In the genomic region with DNA sequence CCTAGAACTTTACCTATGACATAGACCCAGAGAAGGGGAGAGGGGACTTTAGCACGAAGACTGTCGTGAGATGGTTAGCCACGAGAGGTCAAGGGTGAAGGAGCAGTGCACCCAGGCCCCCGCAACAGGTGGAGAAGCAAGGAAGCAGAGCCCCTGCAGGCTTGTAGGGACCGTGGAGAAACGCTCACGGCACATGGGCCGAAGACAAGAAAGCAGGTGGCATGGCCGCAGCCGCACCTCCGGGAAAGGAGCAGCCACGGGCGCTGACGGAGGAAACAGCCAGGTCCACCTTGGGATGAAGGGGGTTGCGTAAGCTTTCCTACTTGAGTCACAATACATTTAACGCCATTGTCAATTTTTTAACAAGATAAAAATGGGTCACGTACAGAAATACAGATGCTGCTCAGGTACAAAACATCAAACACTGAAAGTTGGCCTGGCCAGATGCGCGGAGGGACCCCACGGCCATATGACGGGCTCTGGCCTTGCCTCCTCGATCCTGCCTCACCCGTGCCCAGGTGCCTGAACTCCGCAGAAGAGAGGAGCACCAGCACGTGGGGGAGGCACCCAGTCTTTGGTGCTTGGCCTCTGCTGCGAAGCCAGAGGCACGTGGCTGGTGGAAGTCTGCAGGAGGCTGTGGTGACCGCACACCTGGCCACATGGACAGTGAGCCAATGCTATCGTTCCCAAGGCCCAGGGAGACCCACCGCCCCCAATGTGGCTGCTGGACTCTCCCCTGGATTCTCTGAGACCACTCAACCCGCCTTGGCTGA, we compare ENCODE assay signal across 21 cellular contexts. TPM values are rescaled to one million over a fixed set of nuclear protein-coding genes. Genes with fewer than 3 reads are reported as not detected.
DNase-seq lines count a peak whose midpoint lies in the region; ATAC-seq, FAIRE-seq and TF ChIP-seq lines count a peak whose summit lies in the region.
"Had no signal": no experiment of that assay in that cellular context is flagged by ENCODE, and none has a peak within 500 bp of the region (broad histone marks: within the 10 kb centered on the region; RNA-seq: fewer than 3 reads in every experiment).

No MANE protein-coding gene starts in this region.

- TF ChIP-seq RAD21 in HepG2 (CRISPR knock-in tag; IDR thresholded peaks at IDR 0.05) = no peak

- H3K9me3 ChIP-seq in HepG2 (ENCODE audit: low read length) (no peaks in the 10 kb centered on the region), right lobe of liver (no peaks in the 10 kb centered on the region), kidney (ENCODE audit: control insufficient read depth in 1 of 2, low read length in 2 of 2) (no peaks in the 10 kb centered on the region), body of pancreas (no peaks in the 10 kb centered on the region)
- H3K9me3 ChIP-seq in CD4-positive, alpha-beta T cell (ENCODE audit: control insufficient read depth, low read length) = no peaks in the 10 kb centered on the region

- no peak overlapping the region for H3K4me3 ChIP-seq in HepG2 (replicated peaks in 1 of 3; ENCODE audit: insufficient read depth in 1 of 3, low read depth in 2 of 3, low read length in 3 of 3)
- no peak overlapping the region for H3K4me3 ChIP-seq in right lobe of liver
- H3K4me3 ChIP-seq in kidney (ENCODE audit: low read length in 2 of 2) = no peak overlapping the region
- no peak overlapping the region for H3K4me3 ChIP-seq in body of pancreas
- H3K4me3 ChIP-seq: GM23338 had no signal

- H3K27ac Mint-ChIP-seq in CD4-positive, alpha-beta T cell = no peak overlapping the region
- H3K27ac Mint-ChIP-seq: B cell; CD8-positive, alpha-beta T cell; GM23338 had no signal

- no peak overlapping the region for H3K4me2 ChIP-seq in HepG2 (ENCODE audit: low read depth, low read length)
- H3K4me2 ChIP-seq: GM23338 had no signal

- no peak overlapping the region for H3K4me3 Mint-ChIP-seq in CD4-positive, alpha-beta T cell
- H3K4me3 Mint-ChIP-seq: B cell; CD8-positive, alpha-beta T cell; GM23338; H9 had no signal

- POLR2A ChIA-PET in HepG2 (lab: Yijun Ruan, JAX) (no interaction called here), RWPE1 (lab: Yijun Ruan, JAX; ENCODE audit: low non-redundant PET) (no interaction called here)
- POLR2A ChIA-PET in CD4-positive, alpha-beta T cell (lab: Charles Lee) = interaction anchor here (1.0 kb wide), 1 partner anchor 238 kb away, joined by 3 read pairs; a partner anchor contains a TSS

- H3K4me1 Mint-ChIP-seq in CD4-positive, alpha-beta T cell (ENCODE audit: low read depth) = peaks cover 6% of the 10 kb centered on the region
- H3K4me1 Mint-ChIP-seq: B cell, GM23338, H9 had no signal

- FAIRE-seq in HepG2 (lab: Jason Lieb, UNC) = no peak
- FAIRE-seq in kidney (lab: Jason Lieb, UNC) = no peak
- FAIRE-seq: A204.1, D721Med, G401.6, GM12891, HTR-8/SVneo had no signal

- H3K9ac ChIP-seq in HepG2 (ENCODE audit: insufficient read depth, low read depth, low read length) = no peak overlapping the region
- no peak overlapping the region for H3K9ac ChIP-seq in kidney (ENCODE audit: low read length in 2 of 2)

- H3K4me1 ChIP-seq in HepG2 (ENCODE audit: insufficient read depth, low read length) (no peaks in the 10 kb centered on the region), right lobe of liver (no peaks in the 10 kb centered on the region), kidney (ENCODE audit: control insufficient read depth in 1 of 2, insufficient read depth in 1 of 2, low read depth in 1 of 2, low read length in 2 of 2) (no peaks in the 10 kb centered on the region), body of pancreas (no peaks in the 10 kb centered on the region)

- WGBS in HepG2 (ENCODE audit: low lambda C conversion rate) = 98% methylated on average over 28 of the region's 31 CpGs
- 94% methylated on average over 19 of the region's 31 CpGs for WGBS in right lobe of liver (ENCODE audit: insufficient coverage, low coverage, low lambda C conversion rate, missing lambda C conversion rate)
- 85 to 92% methylated on average over 22 to 31 of the region's 31 CpGs for WGBS in body of pancreas, 2 donors

- no peak for TF ChIP-seq POLR2A in HepG2 (IDR thresholded peaks at IDR 0.05; ENCODE audit: insufficient read depth in 1 of 2, low read depth in 2 of 2, low read length in 2 of 2)
- TF ChIP-seq POLR2A in right lobe of liver (IDR thresholded peaks at IDR 0.05) = no peak
- TF ChIP-seq POLR2A in body of pancreas (IDR thresholded peaks at IDR 0.05) = no peak

- H2AFZ ChIP-seq in HepG2 (ENCODE audit: low read length) = no peak overlapping the region
- H2AFZ ChIP-seq: GM23338 had no signal

- DNase-seq in HepG2 (ENCODE audit: low spot score) (no peak), right lobe of liver (no peak), RWPE1 (ENCODE audit: low spot score) (no peak), kidney (peak; percentile 66), hippocampal formation (lab: John Stamatoyannopoulos, UW) (no peak), body of pancreas (no peak)
- no peak for DNase-seq in CD4-positive, alpha-beta T cell
- DNase-seq: C1 segment of cervical spinal cord; CD8-positive, alpha-beta T cell; COR-L47; DMS153; DMS79 treated with DMSO at 0.1 percent for 48 hours; EL; H9 had no signal

- no TSS peak for BruUV-seq in HepG2 (replicated peaks; lab: Mats Ljungman, UMichigan)

- in situ Hi-C loops in HepG2 (cut with HindIII; ENCODE audit: extremely low pct_ligation_motif_present, low pct_unique_long_range_greater_than_20kb) = no loop called here

- H3K27me3 Mint-ChIP-seq in CD4-positive, alpha-beta T cell = no peaks in the 10 kb centered on the region
- H3K27me3 Mint-ChIP-seq: B cell had no signal

- H4K20me1 ChIP-seq in HepG2 (ENCODE audit: insufficient read depth, low read length) = no peaks in the 10 kb centered on the region

- no peak for ATAC-seq in HepG2
- no peak for ATAC-seq in right lobe of liver
- no peak for ATAC-seq in CD4-positive, alpha-beta T cell (ENCODE audit: poor library complexity)
- ATAC-seq in body of pancreas = no peak
- ATAC-seq: CD8-positive, alpha-beta T cell; GM23338 had no signal

- no peaks in the 10 kb centered on the region for H3K9me3 Mint-ChIP-seq in CD4-positive, alpha-beta T cell
- H3K9me3 Mint-ChIP-seq: CD8-positive, alpha-beta T cell; GM23338; H9 had no signal

- H3K79me2 ChIP-seq in HepG2 (ENCODE audit: insufficient read depth, low read length) = no peaks in the 10 kb centered on the region

- TF ChIP-seq EP300 in HepG2 (IDR thresholded peaks at IDR 0.05; ENCODE audit: low read depth in 2 of 2, low read length in 2 of 2) (no peak), HepG2 (CRISPR knock-in tag; IDR thresholded peaks at IDR 0.05; ENCODE audit: borderline replicate concordance) (no peak)

- H3K27me3 ChIP-seq in HepG2 (ENCODE audit: control insufficient read depth in 1 of 2, insufficient read depth in 2 of 2, low read length in 2 of 2) = no peaks in the 10 kb centered on the region
- no peaks in the 10 kb centered on the region for H3K27me3 ChIP-seq in right lobe of liver
- H3K27me3 ChIP-seq in CD4-positive, alpha-beta T cell (ENCODE audit: control insufficient read depth, insufficient read depth, low read length) = no peaks in the 10 kb centered on the region
- no peaks in the 10 kb centered on the region for H3K27me3 ChIP-seq in body of pancreas

- H3K27ac ChIP-seq in HepG2 (ENCODE audit: extremely low read length, insufficient read depth, low read length) (no peak overlapping the region), right lobe of liver (no peak overlapping the region), RWPE1 (peak overlapping the region; percentile 11; the same call in 1 of the 2 replicates), kidney (ENCODE audit: low read depth in 2 of 2, low read length in 2 of 2) (no peak overlapping the region), body of pancreas (no peak overlapping the region)
- H3K27ac ChIP-seq in CD4-positive, alpha-beta T cell (ENCODE audit: low read depth, low read length) = no peak overlapping the region

- TF ChIP-seq CTCF in HepG2 (CRISPR knock-in tag; IDR thresholded peaks at IDR 0.05) (no peak), right lobe of liver (IDR thresholded peaks at IDR 0.05) (no peak), RWPE1 (conservative IDR thresholded peaks at IDR 0.05; ENCODE audit: low read depth) (no peak), kidney (IDR thresholded peaks at IDR 0.05; ENCODE audit: borderline replicate concordance, extremely low read depth, insufficient read depth) (no peak), body of pancreas (IDR thresholded peaks at IDR 0.05) (no peak)
- TF ChIP-seq CTCF in CD4-positive, alpha-beta T cell (IDR thresholded peaks at IDR 0.05) = no peak

- intact Hi-C loops in HepG2 (cut with micrococcal nuclease; ENCODE audit: unreplicated experiment) = no loop called here
- intact Hi-C loops in right lobe of liver (cut with DNase I) = no loop called here
- intact Hi-C loops in kidney (cut with DNase I) = no loop called here
- intact Hi-C loops in CD4-positive, alpha-beta T cell (cut with DNase I, micrococcal nuclease) = no loop called here
- intact Hi-C loops in body of pancreas (cut with DNase I) = loop anchor here (10.0 kb wide), 1 partner anchor 421 kb away; no protein-coding TSS in a partner anchor

- H3K36me3 ChIP-seq in HepG2 (replicated peaks in 1 of 2; ENCODE audit: control insufficient read depth in 1 of 2, insufficient read depth in 2 of 2, low read length in 2 of 2) = peaks cover 42 to 65% of the 10 kb centered on the region in 2 experiments; a peak in 4 of 5 replicates
- peaks cover 0 to 63% (median 23%) of the 10 kb centered on the region in 4 donors for H3K36me3 ChIP-seq in right lobe of liver
- peaks cover 20 to 37% of the 10 kb centered on the region in 2 donors for H3K36me3 ChIP-seq in kidney (ENCODE audit: control insufficient read depth in 1 of 2, insufficient read depth in 2 of 2, low read length in 2 of 2)
- peaks cover 15 to 37% of the 10 kb centered on the region in 2 donors for H3K36me3 ChIP-seq in body of pancreas (replicated peaks in 1 of 2; ENCODE audit: insufficient read depth in 1 of 2, low read depth in 2 of 2)

- CTCF ChIA-PET in HepG2 (lab: Yijun Ruan, JAX; ENCODE audit: low intra/inter-chr PET ratio, low total read pairs) (no interaction called here), RWPE1 (lab: Yijun Ruan, JAX) (interaction anchor here (0.6 kb wide), 1 partner anchor 20 kb away, joined by 9 read pairs; no protein-coding TSS in a partner anchor)
- CTCF ChIA-PET in CD4-positive, alpha-beta T cell (lab: Charles Lee) = no interaction called here

- H3K36me3 Mint-ChIP-seq in CD4-positive, alpha-beta T cell (ENCODE audit: low read depth) = peaks cover 79% of the 10 kb centered on the region

RNA-seq across cellular contexts. Expression of a gene that starts 21.2 kb away (rescaled TPM):
- total RNA-seq in HepG2 (2016; rRNA removed; fragmentation: Illumina TruSeq; extraction: Trizol) = 23.0 and 55.8 TPM in 2 replicates
- total RNA-seq in HepG2 (2016; cell fraction: cytosol; rRNA removed; fragmentation: Illumina TruSeq; extraction: Trizol; ENCODE audit: low read depth) = 18.5 and 23.3 TPM in 2 replicates
- 19.1 and 55.8 TPM in 2 replicates for total RNA-seq in HepG2 (2016; cell fraction: insoluble cytoplasmic fraction; rRNA removed; fragmentation: Illumina TruSeq; extraction: Trizol)
- 18.8 and 20.0 TPM in 2 replicates for total RNA-seq in HepG2 (2016; cell fraction: membrane; rRNA removed; fragmentation: Illumina TruSeq; extraction: Trizol)
- total RNA-seq in HepG2 (2016; cell fraction: nucleus; rRNA removed; fragmentation: Illumina TruSeq; extraction: Trizol) = 52.6 and 64.0 TPM in 2 replicates
- 23.4 and 33.6 TPM in 2 replicates for polyA plus RNA-seq in HepG2 (2011; rRNA removed)
- polyA plus RNA-seq in HepG2 (2011; cell fraction: cytosol; rRNA removed) = 20.1 and 34.6 TPM in 2 replicates
- polyA plus RNA-seq in HepG2 (2011; cell fraction: nucleus; rRNA removed) = 63.4 and 88.4 TPM in 2 replicates
- 22.8 and 28.0 TPM in 2 replicates for polyA plus RNA-seq in HepG2 (2012)
- polyA plus RNA-seq in HepG2 (2016; cell fraction: cytosol; fragmentation: Illumina TruSeq; extraction: Trizol; ENCODE audit: low read depth) = 5.7 and 7.1 TPM in 2 replicates
- polyA plus RNA-seq in HepG2 (2016; cell fraction: insoluble cytoplasmic fraction; fragmentation: Illumina TruSeq; extraction: Trizol; ENCODE audit: low read depth) = 19.7 and 23.4 TPM in 2 replicates
- polyA plus RNA-seq in HepG2 (2016; cell fraction: membrane; fragmentation: Illumina TruSeq; extraction: Trizol; ENCODE audit: low read depth) = 10.4 and 11.4 TPM in 2 replicates
- 123 and 129 TPM in 2 replicates for polyA plus RNA-seq in HepG2 (2016; cell fraction: nucleus; fragmentation: Illumina TruSeq; extraction: Trizol; ENCODE audit: insufficient read depth, low read depth)
- polyA minus RNA-seq in HepG2 (2011; rRNA and poly(A)+ RNA removed; ENCODE audit: low replicate concordance) = 53.9 and 165 TPM in 2 replicates
- 62.7 and 77.3 TPM in 2 replicates for polyA minus RNA-seq in HepG2 (2011; cell fraction: cytosol; rRNA and poly(A)+ RNA removed)
- 25.7 and 27.8 TPM in 2 replicates for polyA minus RNA-seq in HepG2 (2011; cell fraction: nucleus; rRNA and poly(A)+ RNA removed)
- 100 to 1,000 TPM in 1 of 6 experiments, 10 to 100 TPM in 5; 60.9 to 104 (median 86.1) TPM for total RNA-seq in right lobe of liver
- total RNA-seq in kidney = 89.7 TPM
- polyA plus RNA-seq in kidney (ENCODE audit: insufficient read depth, low read depth, low replicate concordance) = 72.7 TPM
- 10 to 100 TPM; 22.8 to 26.4 TPM for total RNA-seq in CD4-positive, alpha-beta T cell
- total RNA-seq in body of pancreas = 100 to 1,000 TPM; 102 to 203 TPM

RNA-seq across cellular contexts. Expression of a gene that starts 34.8 kb away (rescaled TPM):
- 213 and 233 TPM in 2 replicates for total RNA-seq in HepG2 (2016; rRNA removed; fragmentation: Illumina TruSeq; extraction: Trizol)
- total RNA-seq in HepG2 (2016; cell fraction: cytosol; rRNA removed; fragmentation: Illumina TruSeq; extraction: Trizol; ENCODE audit: low read depth) = 565 and 636 TPM in 2 replicates
- total RNA-seq in HepG2 (2016; cell fraction: insoluble cytoplasmic fraction; rRNA removed; fragmentation: Illumina TruSeq; extraction: Trizol) = 209 and 214 TPM in 2 replicates
- 441 and 487 TPM in 2 replicates for total RNA-seq in HepG2 (2016; cell fraction: membrane; rRNA removed; fragmentation: Illumina TruSeq; extraction: Trizol)
- 99.9 and 114 TPM in 2 replicates for total RNA-seq in HepG2 (2016; cell fraction: nucleus; rRNA removed; fragmentation: Illumina TruSeq; extraction: Trizol)
- polyA plus RNA-seq in HepG2 (2011; rRNA removed) = 62.4 and 75.6 TPM in 2 replicates
- polyA plus RNA-seq in HepG2 (2011; cell fraction: cytosol; rRNA removed) = 52.0 and 67.0 TPM in 2 replicates
- 67.0 and 99.7 TPM in 2 replicates for polyA plus RNA-seq in HepG2 (2011; cell fraction: nucleus; rRNA removed)
- 74.7 and 106 TPM in 2 replicates for polyA plus RNA-seq in HepG2 (2012)
- 562 and 639 TPM in 2 replicates for polyA plus RNA-seq in HepG2 (2016; cell fraction: cytosol; fragmentation: Illumina TruSeq; extraction: Trizol; ENCODE audit: low read depth)
- 170 and 188 TPM in 2 replicates for polyA plus RNA-seq in HepG2 (2016; cell fraction: insoluble cytoplasmic fraction; fragmentation: Illumina TruSeq; extraction: Trizol; ENCODE audit: low read depth)
- polyA plus RNA-seq in HepG2 (2016; cell fraction: membrane; fragmentation: Illumina TruSeq; extraction: Trizol; ENCODE audit: low read depth) = 357 and 397 TPM in 2 replicates
- polyA plus RNA-seq in HepG2 (2016; cell fraction: nucleus; fragmentation: Illumina TruSeq; extraction: Trizol; ENCODE audit: insufficient read depth, low read depth) = 180 and 208 TPM in 2 replicates
- 13.6 and 21.7 TPM in 2 replicates for polyA minus RNA-seq in HepG2 (2011; rRNA and poly(A)+ RNA removed; ENCODE audit: low replicate concordance)
- polyA minus RNA-seq in HepG2 (2011; cell fraction: cytosol; rRNA and poly(A)+ RNA removed) = 4.9 and 8.2 TPM in 2 replicates
- 26.2 and 31.2 TPM in 2 replicates for polyA minus RNA-seq in HepG2 (2011; cell fraction: nucleus; rRNA and poly(A)+ RNA removed)
- 10 to 100 TPM; 15.7 to 35.9 (median 23.3) TPM for total RNA-seq in right lobe of liver
- 38.6 TPM for total RNA-seq in kidney
- polyA plus RNA-seq in kidney (ENCODE audit: insufficient read depth, low read depth, low replicate concordance) = 134 TPM
- total RNA-seq in CD4-positive, alpha-beta T cell = 10 to 100 TPM; 34.6 to 38.6 TPM
- total RNA-seq in body of pancreas = 10 to 100 TPM; 20.8 to 26.5 TPM

RNA-seq across cellular contexts. Expression of a gene that starts 35.0 kb away (rescaled TPM):
- total RNA-seq in HepG2 (2016; rRNA removed; fragmentation: Illumina TruSeq; extraction: Trizol) (8.5 and 18.8 TPM in 2 replicates), right lobe of liver (10 to 100 TPM; 11.9 to 27.6 (median 18.1) TPM), kidney (42.8 TPM), body of pancreas (100 to 1,000 TPM in 1 of 2 donors, 10 to 100 TPM in 1; 31.9 to 102 TPM)
- total RNA-seq in HepG2 (2016; cell fraction: cytosol; rRNA removed; fragmentation: Illumina TruSeq; extraction: Trizol; ENCODE audit: low read depth) = 5.0 and 7.5 TPM in 2 replicates
- 7.1 and 20.3 TPM in 2 replicates for total RNA-seq in HepG2 (2016; cell fraction: insoluble cytoplasmic fraction; rRNA removed; fragmentation: Illumina TruSeq; extraction: Trizol)
- 7.0 and 8.1 TPM in 2 replicates for total RNA-seq in HepG2 (2016; cell fraction: membrane; rRNA removed; fragmentation: Illumina TruSeq; extraction: Trizol)
- total RNA-seq in HepG2 (2016; cell fraction: nucleus; rRNA removed; fragmentation: Illumina TruSeq; extraction: Trizol) = 24.5 and 27.8 TPM in 2 replicates
- polyA plus RNA-seq in HepG2 (2011; rRNA removed) (16.1 and 19.7 TPM in 2 replicates), kidney (ENCODE audit: insufficient read depth, low read depth, low replicate concordance) (13.9 TPM)
- 4.0 and 8.2 TPM in 2 replicates for polyA plus RNA-seq in HepG2 (2011; cell fraction: cytosol; rRNA removed)
- 328 and 418 TPM in 2 replicates for polyA plus RNA-seq in HepG2 (2011; cell fraction: nucleus; rRNA removed)
- 9.5 and 16.4 TPM in 2 replicates for polyA plus RNA-seq in HepG2 (2012)
- polyA plus RNA-seq in HepG2 (2016; cell fraction: cytosol; fragmentation: Illumina TruSeq; extraction: Trizol; ENCODE audit: low read depth) = 2.4 and 2.5 TPM in 2 replicates
- polyA plus RNA-seq in HepG2 (2016; cell fraction: insoluble cytoplasmic fraction; fragmentation: Illumina TruSeq; extraction: Trizol; ENCODE audit: low read depth) = 6.3 and 9.9 TPM in 2 replicates
- 4.3 and 6.0 TPM in 2 replicates for polyA plus RNA-seq in HepG2 (2016; cell fraction: membrane; fragmentation: Illumina TruSeq; extraction: Trizol; ENCODE audit: low read depth)
- polyA plus RNA-seq in HepG2 (2016; cell fraction: nucleus; fragmentation: Illumina TruSeq; extraction: Trizol; ENCODE audit: insufficient read depth, low read depth) = 90.2 and 98.6 TPM in 2 replicates
- polyA minus RNA-seq in HepG2 (2011; rRNA and poly(A)+ RNA removed; ENCODE audit: low replicate concordance) = 14.1 and 21.0 TPM in 2 replicates
- 3.4 and 3.7 TPM in 2 replicates for polyA minus RNA-seq in HepG2 (2011; cell fraction: cytosol; rRNA and poly(A)+ RNA removed)
- polyA minus RNA-seq in HepG2 (2011; cell fraction: nucleus; rRNA and poly(A)+ RNA removed) = 39.0 and 47.9 TPM in 2 replicates
- 10 to 100 TPM; 68.2 to 74.4 TPM for total RNA-seq in CD4-positive, alpha-beta T cell

RNA-seq across cellular contexts. Expression of a gene that starts 51.1 kb away (rescaled TPM):
- total RNA-seq in HepG2 (2016; rRNA removed; fragmentation: Illumina TruSeq; extraction: Trizol) (11.1 and 16.8 TPM in 2 replicates), right lobe of liver (1 to 10 TPM; 1.5 to 4.3 (median 2.1) TPM), kidney (7.5 TPM), body of pancreas (10 to 100 TPM in 1 of 2 donors, 1 to 10 TPM in 1; 9.9 to 22.7 TPM)
- total RNA-seq in HepG2 (2016; cell fraction: cytosol; rRNA removed; fragmentation: Illumina TruSeq; extraction: Trizol; ENCODE audit: low read depth) = 2.2 and 3.5 TPM in 2 replicates
- total RNA-seq in HepG2 (2016; cell fraction: insoluble cytoplasmic fraction; rRNA removed; fragmentation: Illumina TruSeq; extraction: Trizol) = 8.4 and 18.4 TPM in 2 replicates
- 5.8 and 6.2 TPM in 2 replicates for total RNA-seq in HepG2 (2016; cell fraction: membrane; rRNA removed; fragmentation: Illumina TruSeq; extraction: Trizol)
- total RNA-seq in HepG2 (2016; cell fraction: nucleus; rRNA removed; fragmentation: Illumina TruSeq; extraction: Trizol) = 10.7 and 12.3 TPM in 2 replicates
- polyA plus RNA-seq in HepG2 (2011; rRNA removed) (5.0 and 5.6 TPM in 2 replicates), kidney (ENCODE audit: insufficient read depth, low read depth, low replicate concordance) (6.9 TPM)
- 3.0 and 5.8 TPM in 2 replicates for polyA plus RNA-seq in HepG2 (2011; cell fraction: cytosol; rRNA removed)
- polyA plus RNA-seq in HepG2 (2011; cell fraction: nucleus; rRNA removed) = 31.7 and 46.2 TPM in 2 replicates
- polyA plus RNA-seq in HepG2 (2012) = 6.3 and 6.8 TPM in 2 replicates
- polyA plus RNA-seq in HepG2 (2016; cell fraction: cytosol; fragmentation: Illumina TruSeq; extraction: Trizol; ENCODE audit: low read depth) = 2.7 and 3.3 TPM in 2 replicates
- polyA plus RNA-seq in HepG2 (2016; cell fraction: insoluble cytoplasmic fraction; fragmentation: Illumina TruSeq; extraction: Trizol; ENCODE audit: low read depth) = 11.8 and 13.5 TPM in 2 replicates
- 4.3 and 4.6 TPM in 2 replicates for polyA plus RNA-seq in HepG2 (2016; cell fraction: membrane; fragmentation: Illumina TruSeq; extraction: Trizol; ENCODE audit: low read depth)
- 35.7 and 41.4 TPM in 2 replicates for polyA plus RNA-seq in HepG2 (2016; cell fraction: nucleus; fragmentation: Illumina TruSeq; extraction: Trizol; ENCODE audit: insufficient read depth, low read depth)
- polyA minus RNA-seq in HepG2 (2011; rRNA and poly(A)+ RNA removed; ENCODE audit: low replicate concordance) = 4.8 and 5.8 TPM in 2 replicates
- 3.0 and 4.2 TPM in 2 replicates for polyA minus RNA-seq in HepG2 (2011; cell fraction: cytosol; rRNA and poly(A)+ RNA removed)
- 7.6 and 8.0 TPM in 2 replicates for polyA minus RNA-seq in HepG2 (2011; cell fraction: nucleus; rRNA and poly(A)+ RNA removed)
- total RNA-seq in CD4-positive, alpha-beta T cell = 10 to 100 TPM; 11.2 to 12.3 TPM
